ENCODE assay signal across 32 cellular contexts in genomic region chr12:107365703-107366102, GRCh38.
"Had no signal": no experiment of that assay in that cellular context is flagged by ENCODE, and none has a peak within 500 bp of the region (broad histone marks: within the 10 kb centered on the region; RNA-seq: fewer than 3 reads in every experiment).

No MANE protein-coding gene starts in this region.

- H3K36me3 Mint-ChIP-seq: T-cell had no signal

- H3K4me1 ChIP-seq: gastroesophageal sphincter had no signal

- H3K9me3 Mint-ChIP-seq: activated CD4-positive, alpha-beta memory T cell treated with anti-CD3 and anti-CD28 coated beads, Interleukin-2, amount 10 ng/mL, durations not matched to agents 7 days and 5 days; activated CD4-positive, alpha-beta T cell treated with anti-CD3 and anti-CD28 coated beads, Interleukin-2, amount 10 ng/mL, durations not matched to agents 7 days and 5 days; activated naive CD4-positive, alpha-beta T cell treated with anti-CD3 and anti-CD28 coated beads for 36 hours; activated naive CD4-positive, alpha-beta T cell treated with anti-CD3 and anti-CD28 coated beads, Interleukin-2, amount 50 U/mL, for 24 hours; activated naive CD8-positive, alpha-beta T cell treated with anti-CD3 and anti-CD28 coated beads, Interleukin-2, amount 10 ng/mL, durations not matched to agents 7 days and 5 days; activated T-cell treated with anti-CD3 and anti-CD28 coated beads, Interleukin-2, amount 50 U/mL, for 24 hours; activated T-cell treated with anti-CD3 and anti-CD28 coated beads, Interleukin-2, amount 50 U/mL, for 72 hours; central memory CD8-positive, alpha-beta T cell; dendritic cell treated with granulocyte-macrophage colony-stimulating factor and Interleukin-4, amounts not matched to agents 40 ng/mL and 50 ng/mL, for 4 days; T-cell; T-helper 1 cell treated with Interleukin-12 subunit alpha and Interleukin-12 subunit beta and Interleukin-4 antibody, amounts not matched to agents 30 μg/mL and 1 μg/mL, for 36 hours; T-helper 2 cell treated with Interferon-gamma antibody and Interleukin-4, amounts not matched to agents 5 μg/mL and 100 μg/mL, for 36 hours had no signal

- H3K27me3 Mint-ChIP-seq: activated CD4-positive, alpha-beta memory T cell treated with anti-CD3 and anti-CD28 coated beads, Interleukin-2, amount 10 ng/mL, durations not matched to agents 7 days and 5 days; activated CD4-positive, alpha-beta T cell treated with anti-CD3 and anti-CD28 coated beads, Interleukin-2, amount 10 ng/mL, durations not matched to agents 7 days and 5 days; activated naive CD4-positive, alpha-beta T cell treated with anti-CD3 and anti-CD28 coated beads, Interleukin-2, amount 50 U/mL, for 24 hours; activated naive CD8-positive, alpha-beta T cell treated with anti-CD3 and anti-CD28 coated beads, Interleukin-2, amount 10 ng/mL, durations not matched to agents 7 days and 5 days; activated T-cell treated with anti-CD3 and anti-CD28 coated beads, Interleukin-2, amount 50 U/mL, for 24 hours; central memory CD8-positive, alpha-beta T cell; dendritic cell treated with granulocyte-macrophage colony-stimulating factor and Interleukin-4, amounts not matched to agents 40 ng/mL and 50 ng/mL, for 4 days; T-cell had no signal

- H3K4me3 ChIP-seq: coronary artery, dorsolateral prefrontal cortex, esophagus squamous epithelium, gastroesophageal sphincter had no signal

- H3K27ac Mint-ChIP-seq: activated CD4-positive, alpha-beta memory T cell treated with anti-CD3 and anti-CD28 coated beads, Interleukin-2, amount 10 ng/mL, durations not matched to agents 7 days and 5 days; activated CD4-positive, alpha-beta T cell treated with anti-CD3 and anti-CD28 coated beads, Interleukin-2, amount 10 ng/mL, durations not matched to agents 7 days and 5 days; activated naive CD4-positive, alpha-beta T cell treated with anti-CD3 and anti-CD28 coated beads for 36 hours; activated naive CD4-positive, alpha-beta T cell treated with anti-CD3 and anti-CD28 coated beads, Interleukin-2, amount 50 U/mL, for 24 hours; activated naive CD8-positive, alpha-beta T cell treated with anti-CD3 and anti-CD28 coated beads, Interleukin-2, amount 10 ng/mL, durations not matched to agents 7 days and 5 days; activated T-cell treated with anti-CD3 and anti-CD28 coated beads, Interleukin-2, amount 50 U/mL, for 24 hours; activated T-cell treated with anti-CD3 and anti-CD28 coated beads, Interleukin-2, amount 50 U/mL, for 72 hours; dendritic cell treated with granulocyte-macrophage colony-stimulating factor and Interleukin-4, amounts not matched to agents 40 ng/mL and 50 ng/mL, for 4 days; T-helper 1 cell treated with Interleukin-12 subunit alpha and Interleukin-12 subunit beta and Interleukin-4 antibody, amounts not matched to agents 30 μg/mL and 1 μg/mL, for 36 hours; T-helper 2 cell treated with Interferon-gamma antibody and Interleukin-4, amounts not matched to agents 5 μg/mL and 100 μg/mL, for 36 hours had no signal

- DNase-seq: activated CD4-positive, alpha-beta memory T cell treated with anti-CD3 and anti-CD28 coated beads, Interleukin-2, amount 10 ng/mL, durations not matched to agents 7 days and 5 days; activated CD4-positive, alpha-beta T cell treated with anti-CD3 and anti-CD28 coated beads for 1 hour; activated CD4-positive, alpha-beta T cell treated with anti-CD3 and anti-CD28 coated beads for 4 hours; activated CD4-positive, alpha-beta T cell treated with anti-CD3 and anti-CD28 coated beads, Interleukin-2, amount 10 ng/mL, durations not matched to agents 7 days and 5 days; activated CD4-positive, alpha-beta T cell treated with anti-CD3 and anti-CD28 coated beads, Interleukin-2, amount 50 U/mL, for 4 hours; activated CD8-positive, alpha-beta memory T cell treated with anti-CD3 and anti-CD28 coated beads, Interleukin-2, amount 50 U/mL, for 48 hours; activated effector memory CD4-positive, alpha-beta T cell treated with Interleukin-2 at 50 U/mL for 16 hours; activated naive CD4-positive, alpha-beta T cell treated with anti-CD3 and anti-CD28 coated beads for 36 hours; activated naive CD8-positive, alpha-beta T cell treated with anti-CD3 and anti-CD28 coated beads, Interleukin-2, amount 10 ng/mL, durations not matched to agents 7 days and 5 days; activated T-cell treated with anti-CD3 and anti-CD28 coated beads for 4 hours; activated T-cell treated with anti-CD3 and anti-CD28 coated beads, Interleukin-2, amount 50 U/mL, for 24 hours; activated T-cell treated with anti-CD3 and anti-CD28 coated beads, Interleukin-2, amount 50 U/mL, for 72 hours; amniotic stem cell; anterior cingulate cortex; brain microvascular endothelial cell; dorsolateral prefrontal cortex; effector memory CD4-positive, alpha-beta T cell; erythroblast; esophagus squamous epithelium; foreskin melanocyte; head of caudate nucleus; SW 1271; T-cell; T1000 had no signal

- ATAC-seq: activated T-cell treated with anti-CD3 and anti-CD28 coated beads, Interleukin-2, amount 50 U/mL, for 72 hours; gastroesophageal sphincter; T-cell had no signal

- H3K9me3 ChIP-seq: esophagus squamous epithelium had no signal

- H3K27ac ChIP-seq: brain microvascular endothelial cell, coronary artery, dorsolateral prefrontal cortex, esophagus squamous epithelium, gastroesophageal sphincter had no signal

- H3K4me3 Mint-ChIP-seq: activated CD4-positive, alpha-beta memory T cell treated with anti-CD3 and anti-CD28 coated beads, Interleukin-2, amount 10 ng/mL, durations not matched to agents 7 days and 5 days; activated CD4-positive, alpha-beta T cell treated with anti-CD3 and anti-CD28 coated beads, Interleukin-2, amount 10 ng/mL, durations not matched to agents 7 days and 5 days; activated naive CD4-positive, alpha-beta T cell treated with anti-CD3 and anti-CD28 coated beads for 36 hours; activated naive CD4-positive, alpha-beta T cell treated with anti-CD3 and anti-CD28 coated beads, Interleukin-2, amount 50 U/mL, for 24 hours; activated naive CD8-positive, alpha-beta T cell treated with anti-CD3 and anti-CD28 coated beads, Interleukin-2, amount 10 ng/mL, durations not matched to agents 7 days and 5 days; activated T-cell treated with anti-CD3 and anti-CD28 coated beads, Interleukin-2, amount 50 U/mL, for 24 hours; activated T-cell treated with anti-CD3 and anti-CD28 coated beads, Interleukin-2, amount 50 U/mL, for 72 hours; central memory CD8-positive, alpha-beta T cell; dendritic cell treated with granulocyte-macrophage colony-stimulating factor and Interleukin-4, amounts not matched to agents 40 ng/mL and 50 ng/mL, for 4 days; T-cell; T-helper 1 cell treated with Interleukin-12 subunit alpha and Interleukin-12 subunit beta and Interleukin-4 antibody, amounts not matched to agents 30 μg/mL and 1 μg/mL, for 36 hours; T-helper 2 cell treated with Interferon-gamma antibody and Interleukin-4, amounts not matched to agents 5 μg/mL and 100 μg/mL, for 36 hours had no signal

- H3K36me3 ChIP-seq: brain microvascular endothelial cell, esophagus squamous epithelium, gastroesophageal sphincter had no signal

- FAIRE-seq: astrocyte had no signal

- H3K27me3 ChIP-seq: brain microvascular endothelial cell, esophagus squamous epithelium had no signal
